In the genomic region with DNA sequence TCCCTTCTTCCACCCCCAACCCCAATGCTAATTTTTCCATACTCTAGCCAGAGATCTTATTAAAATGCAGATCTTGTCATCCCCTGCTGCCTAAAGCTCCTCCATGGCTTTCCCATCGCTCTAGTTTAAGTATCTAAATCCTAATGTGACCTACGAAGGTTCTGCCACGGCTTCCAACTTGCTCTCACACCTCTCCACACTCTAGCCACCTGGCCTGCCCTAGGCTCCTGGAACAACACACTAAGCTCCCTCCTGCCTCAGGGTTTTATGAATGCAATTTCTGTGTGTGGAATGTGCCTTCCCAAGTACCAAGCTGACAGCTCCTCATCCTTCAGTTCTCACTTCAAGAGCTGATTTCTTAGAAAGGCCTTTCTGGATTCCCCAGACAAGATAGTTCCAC, we compare ENCODE assay signal across 30 cellular contexts. TPM values are rescaled to one million over a fixed set of nuclear protein-coding genes. Genes with fewer than 3 reads are reported as not detected.
DNase-seq lines count a peak whose midpoint lies in the region; ATAC-seq, FAIRE-seq and TF ChIP-seq lines count a peak whose summit lies in the region.
"Had no signal": no experiment of that assay in that cellular context is flagged by ENCODE, and none has a peak within 500 bp of the region (broad histone marks: within the 10 kb centered on the region; RNA-seq: fewer than 3 reads in every experiment).

No MANE protein-coding gene starts in this region.

- TF ChIP-seq RAD21 in HepG2 (CRISPR knock-in tag; IDR thresholded peaks at IDR 0.05), result no peak

- no peak overlapping the region for H2BK5ac ChIP-seq in neuronal stem cell (ENCODE audit: low read length)

- H3K4me2 ChIP-seq in HepG2 (ENCODE audit: low read depth, low read length) (no peak overlapping the region), neuronal stem cell (ENCODE audit: insufficient read depth, low read length, poor library complexity, severe bottlenecking) (no peak overlapping the region)

- H3K9me3 Mint-ChIP-seq in activated naive CD4-positive, alpha-beta T cell treated with anti-CD3 and anti-CD28 coated beads, Interleukin-2, amount 10 ng/mL, durations not matched to agents 7 days and 5 days, result no peaks in the 10 kb centered on the region
- H3K9me3 Mint-ChIP-seq: CD8-positive, alpha-beta memory T cell had no signal

- H3K9me3 ChIP-seq in HepG2 (ENCODE audit: low read length) (no peaks in the 10 kb centered on the region), right lobe of liver (no peaks in the 10 kb centered on the region), neuronal stem cell (replicated peaks in 1 of 2; ENCODE audit: control insufficient read depth in 2 of 2, insufficient read depth in 1 of 2, low read depth in 1 of 2, low read length in 2 of 2) (no peaks in the 10 kb centered on the region)
- H3K9me3 ChIP-seq: BE2C, SJCRH30 had no signal

- no peaks in the 10 kb centered on the region for H3K4me1 Mint-ChIP-seq in activated naive CD4-positive, alpha-beta T cell treated with anti-CD3 and anti-CD28 coated beads, Interleukin-2, amount 10 ng/mL, durations not matched to agents 7 days and 5 days

- no TSS peak for BruUV-seq in HepG2 (replicated peaks; lab: Mats Ljungman, UMichigan)

- TF ChIP-seq CTCF in HepG2 (CRISPR knock-in tag; IDR thresholded peaks at IDR 0.05) (no peak), right lobe of liver (IDR thresholded peaks at IDR 0.05) (no peak)

- no peak overlapping the region for H4K91ac ChIP-seq in neuronal stem cell (ENCODE audit: low read depth, low read length, poor library complexity)

- no peak for ATAC-seq in HepG2
- ATAC-seq in right lobe of liver, result no peak
- ATAC-seq: GM12878, PC-3 had no signal

- H3K79me1 ChIP-seq in neuronal stem cell (ENCODE audit: low read depth, low read length), result no peaks in the 10 kb centered on the region

- H2AFZ ChIP-seq in HepG2 (ENCODE audit: low read length) (no peak overlapping the region), neuronal stem cell (ENCODE audit: low read length) (no peak overlapping the region)

- DNase-seq in HepG2 (ENCODE audit: low spot score), result no peak
- no peak for DNase-seq in right lobe of liver
- peak; percentile 35 for DNase-seq in ecto neural progenitor cell (ENCODE audit: low spot score)
- peak; percentile 46 for DNase-seq in putamen (ENCODE audit: low spot score)
- DNase-seq in NCI-H446 treated with DMSO at 0.1 percent for 48 hours (lab: John Stamatoyannopoulos, UW), result no peak
- DNase-seq in activated naive CD4-positive, alpha-beta T cell treated with anti-CD3 and anti-CD28 coated beads, Interleukin-2, amount 10 ng/mL, durations not matched to agents 7 days and 5 days, result no peak
- no peak for DNase-seq in neuronal stem cell (ENCODE audit: low spot score)
- DNase-seq: 8988T; ACHN; BE2C; CD8-positive, alpha-beta memory T cell; DMS 273 treated with DMSO at 0.1 percent for 48 hours; DMS79; EL; GDM1; Karpas-422; NCI-H1092; NCI-H1417 treated with DMSO at 0.1 percent for 48 hours; NCI-H1694 treated with DMSO at 0.1 percent for 48 hours; NCI-H2081; NCI-H2227 treated with DMSO at 0.1 percent for 48 hours; NCI-H510A; NCI-H69; NK-92 treated with Interleukin-12 subunit alpha and Interleukin-12 subunit beta, amount 100 ng/mL, for 24 hours; PC-3; SJCRH30 had no signal

- no peak overlapping the region for H2BK120ac ChIP-seq in neuronal stem cell (ENCODE audit: low read depth, low read length)

- H4K8ac ChIP-seq in neuronal stem cell (ENCODE audit: low read depth, low read length), result no peak overlapping the region

- H3K27me3 ChIP-seq in HepG2 (ENCODE audit: control insufficient read depth in 1 of 2, insufficient read depth in 2 of 2, low read length in 2 of 2), result no peaks in the 10 kb centered on the region
- no peaks in the 10 kb centered on the region for H3K27me3 ChIP-seq in right lobe of liver
- H3K27me3 ChIP-seq in neuronal stem cell (ENCODE audit: control insufficient read depth in 3 of 3, insufficient read depth in 3 of 3, low read depth in 1 of 3, low read length in 3 of 3), result no peaks in the 10 kb centered on the region
- H3K27me3 ChIP-seq: BE2C, SJCRH30 had no signal

- in situ Hi-C loops in HepG2 (cut with HindIII; ENCODE audit: extremely low pct_ligation_motif_present, low pct_unique_long_range_greater_than_20kb), result no loop called here

- H3K27ac ChIP-seq in HepG2 (ENCODE audit: extremely low read length, insufficient read depth, low read length) (no peak overlapping the region), right lobe of liver (no peak overlapping the region), neuronal stem cell (replicated peaks; ENCODE audit: low read length) (no peak overlapping the region)
- H3K27ac ChIP-seq: HL-60, SJCRH30 had no signal

- H2BK15ac ChIP-seq in neuronal stem cell (ENCODE audit: low read length), result no peak overlapping the region

- no peak overlapping the region for H3K4me3 ChIP-seq in HepG2 (replicated peaks in 1 of 3; ENCODE audit: insufficient read depth in 1 of 3, low read depth in 2 of 3, low read length in 3 of 3)
- H3K4me3 ChIP-seq in right lobe of liver, result no peak overlapping the region
- no peak overlapping the region for H3K4me3 ChIP-seq in neuronal stem cell (ENCODE audit: low read length in 2 of 2)
- H3K4me3 ChIP-seq: GM12878, SJCRH30 had no signal

- peaks cover 12% of the 10 kb centered on the region for H3K36me3 Mint-ChIP-seq in activated naive CD4-positive, alpha-beta T cell treated with anti-CD3 and anti-CD28 coated beads, Interleukin-2, amount 10 ng/mL, durations not matched to agents 7 days and 5 days

- H3K9ac ChIP-seq in HepG2 (ENCODE audit: insufficient read depth, low read depth, low read length) (no peak overlapping the region), neuronal stem cell (ENCODE audit: low read depth, low read length, poor library complexity) (no peak overlapping the region)

- no peak overlapping the region for H3K18ac ChIP-seq in neuronal stem cell (ENCODE audit: low read length)

- TF ChIP-seq POLR2A in HepG2 (IDR thresholded peaks at IDR 0.05; ENCODE audit: insufficient read depth in 1 of 2, low read depth in 2 of 2, low read length in 2 of 2) (no peak), right lobe of liver (IDR thresholded peaks at IDR 0.05) (no peak)

- no peak overlapping the region for H3K4ac ChIP-seq in neuronal stem cell (ENCODE audit: low read length)

- POLR2A ChIA-PET in HepG2 (lab: Yijun Ruan, JAX), result no interaction called here

- no peak overlapping the region for H3K23ac ChIP-seq in neuronal stem cell (ENCODE audit: low read depth, low read length, poor library complexity)

- H3K4me1 ChIP-seq in HepG2 (ENCODE audit: insufficient read depth, low read length) (peaks cover 30% of the 10 kb centered on the region), right lobe of liver (no peaks in the 10 kb centered on the region), neuronal stem cell (ENCODE audit: control insufficient read depth in 2 of 2, insufficient read depth in 1 of 2, low read depth in 1 of 2, low read length in 2 of 2) (peaks cover 0 to 2% of the 10 kb centered on the region in 2 donors)
- H3K4me1 ChIP-seq: BE2C, SJCRH30 had no signal

- FAIRE-seq in HepG2 (lab: Jason Lieb, UNC), result no peak
- FAIRE-seq: GM12878, GM19239 had no signal

- no peak overlapping the region for H2AK5ac ChIP-seq in neuronal stem cell (ENCODE audit: low read depth, low read length)

- H3K27ac Mint-ChIP-seq in activated naive CD4-positive, alpha-beta T cell treated with anti-CD3 and anti-CD28 coated beads, Interleukin-2, amount 10 ng/mL, durations not matched to agents 7 days and 5 days, result no peak overlapping the region

- H3K79me2 ChIP-seq in HepG2 (ENCODE audit: insufficient read depth, low read length), result no peaks in the 10 kb centered on the region

- 97% methylated on average over 3 of the region's 3 CpGs for WGBS in HepG2 (ENCODE audit: low lambda C conversion rate)
- WGBS in right lobe of liver (ENCODE audit: insufficient coverage, low coverage, low lambda C conversion rate, missing lambda C conversion rate), result 97% methylated on average over 3 of the region's 3 CpGs
- WGBS in neuronal stem cell (ENCODE audit: extremely low coverage in 2 of 2, insufficient read length in 2 of 2, insufficient replicate concordance in 1 of 2), 2 donors, result no CpG with 5 or more reads among the region's 3 CpGs

- H3K27me3 Mint-ChIP-seq in activated naive CD4-positive, alpha-beta T cell treated with anti-CD3 and anti-CD28 coated beads, Interleukin-2, amount 10 ng/mL, durations not matched to agents 7 days and 5 days, result no peaks in the 10 kb centered on the region

- no peak overlapping the region for H3K4me3 Mint-ChIP-seq in activated naive CD4-positive, alpha-beta T cell treated with anti-CD3 and anti-CD28 coated beads, Interleukin-2, amount 10 ng/mL, durations not matched to agents 7 days and 5 days
- H3K4me3 Mint-ChIP-seq: CD14-positive monocyte; CD8-positive, alpha-beta memory T cell had no signal

- no peak overlapping the region for H3K14ac ChIP-seq in neuronal stem cell (ENCODE audit: low read length)

- TF ChIP-seq EP300 in HepG2 (IDR thresholded peaks at IDR 0.05; ENCODE audit: low read depth in 2 of 2, low read length in 2 of 2) (no peak), HepG2 (CRISPR knock-in tag; IDR thresholded peaks at IDR 0.05; ENCODE audit: borderline replicate concordance) (no peak)

- intact Hi-C loops in HepG2 (cut with micrococcal nuclease; ENCODE audit: unreplicated experiment), result no loop called here
- intact Hi-C loops in right lobe of liver (cut with DNase I), result no loop called here

- peaks cover 0 to 6% of the 10 kb centered on the region in 2 experiments; a peak in 2 of 5 replicates for H3K36me3 ChIP-seq in HepG2 (replicated peaks in 1 of 2; ENCODE audit: control insufficient read depth in 1 of 2, insufficient read depth in 2 of 2, low read length in 2 of 2)
- H3K36me3 ChIP-seq in right lobe of liver, result peaks cover 0 to 10% (median 0%) of the 10 kb centered on the region in 4 donors
- peaks cover 4 to 17% of the 10 kb centered on the region in 2 donors for H3K36me3 ChIP-seq in neuronal stem cell (replicated peaks in 1 of 2; ENCODE audit: control insufficient read depth in 2 of 2, insufficient read depth in 2 of 2, low read length in 2 of 2)
- H3K36me3 ChIP-seq: BE2C, SJCRH30 had no signal

- H2BK12ac ChIP-seq in neuronal stem cell (ENCODE audit: low read length), result no peak overlapping the region

- CTCF ChIA-PET in HepG2 (lab: Yijun Ruan, JAX; ENCODE audit: low intra/inter-chr PET ratio, low total read pairs), result interaction anchor here (0.6 kb wide), 1 partner anchor 24 kb away, joined by 3 read pairs; no protein-coding TSS in a partner anchor
- CTCF ChIA-PET in activated naive CD4-positive, alpha-beta T cell treated with anti-CD3 and anti-CD28 coated beads, Interleukin-2, amount 10 ng/mL, durations not matched to agents 7 days and 5 days (lab: Charles Lee), result no interaction called here

- H4K20me1 ChIP-seq in HepG2 (ENCODE audit: insufficient read depth, low read length), result no peaks in the 10 kb centered on the region

RNA-seq across cellular contexts. Expression of a gene that starts 16.6 kb away (rescaled TPM):
- total RNA-seq in HepG2 (2016; rRNA removed; fragmentation: Illumina TruSeq; extraction: Trizol) (0.04 and 0.08 TPM in 2 replicates), right lobe of liver (under 1 TPM in 5 of 6 experiments, not detected in 1; 0.09 to 0.43 (median 0.21) TPM)
- not detected in 2 replicates for total RNA-seq in HepG2 (2016; cell fraction: cytosol; rRNA removed; fragmentation: Illumina TruSeq; extraction: Trizol; ENCODE audit: low read depth)
- total RNA-seq in HepG2 (2016; cell fraction: insoluble cytoplasmic fraction; rRNA removed; fragmentation: Illumina TruSeq; extraction: Trizol), result 0.10 and 0.11 TPM in 2 replicates
- not detected in 2 replicates for total RNA-seq in HepG2 (2016; cell fraction: membrane; rRNA removed; fragmentation: Illumina TruSeq; extraction: Trizol)
- total RNA-seq in HepG2 (2016; cell fraction: nucleus; rRNA removed; fragmentation: Illumina TruSeq; extraction: Trizol), result not detected in 2 replicates
- 0.48 and 0.58 TPM in 2 replicates for polyA plus RNA-seq in HepG2 (2011; rRNA removed)
- polyA plus RNA-seq in HepG2 (2011; cell fraction: cytosol; rRNA removed), result 0.31 and 0.54 TPM in 2 replicates
- 0.52 and 0.95 TPM in 2 replicates for polyA plus RNA-seq in HepG2 (2011; cell fraction: nucleus; rRNA removed)
- polyA plus RNA-seq in HepG2 (2012), result 0.24 and 0.31 TPM in 2 replicates
- polyA plus RNA-seq in HepG2 (2016; cell fraction: cytosol; fragmentation: Illumina TruSeq; extraction: Trizol; ENCODE audit: low read depth), result not detected in 2 replicates
- not detected in 2 replicates for polyA plus RNA-seq in HepG2 (2016; cell fraction: insoluble cytoplasmic fraction; fragmentation: Illumina TruSeq; extraction: Trizol; ENCODE audit: low read depth)
- polyA plus RNA-seq in HepG2 (2016; cell fraction: membrane; fragmentation: Illumina TruSeq; extraction: Trizol; ENCODE audit: low read depth), result 0.12 TPM in 1 of 2 replicates, not detected in the other
- 0.16 TPM in 1 of 2 replicates, not detected in the other for polyA plus RNA-seq in HepG2 (2016; cell fraction: nucleus; fragmentation: Illumina TruSeq; extraction: Trizol; ENCODE audit: insufficient read depth, low read depth)
- 0.28 TPM in 1 of 2 replicates, not detected in the other for polyA minus RNA-seq in HepG2 (2011; rRNA and poly(A)+ RNA removed; ENCODE audit: low replicate concordance)
- polyA minus RNA-seq in HepG2 (2011; cell fraction: cytosol; rRNA and poly(A)+ RNA removed), result not detected in 2 replicates
- 0.26 and 0.50 TPM in 2 replicates for polyA minus RNA-seq in HepG2 (2011; cell fraction: nucleus; rRNA and poly(A)+ RNA removed)
- 2.9 TPM for polyA plus RNA-seq in neuronal stem cell (2013, experiment 1 of 2)
- polyA plus RNA-seq in neuronal stem cell (2013, experiment 2 of 2), result 2.8 TPM
- polyA plus RNA-seq: CD14-positive monocyte; CD8-positive, alpha-beta memory T cell had no signal

Comparison
In these comparisons a context has a peak if more than half of its experiments do, and no peak if none do; other contexts are left out.
1. DNase-seq: peak in ecto neural progenitor cell (single experiment) and putamen (single experiment); none in HepG2 (single experiment), right lobe of liver (0 of 3), NCI-H446 treated with DMSO at 0.1 percent for 48 hours (single experiment), activated naive CD4-positive, alpha-beta T cell treated with anti-CD3 and anti-CD28 coated beads, Interleukin-2, amount 10 ng/mL, durations not matched to agents 7 days and 5 days (single experiment) and neuronal stem cell (single experiment).